Comparison of ENCODE assay signal across 23 cellular contexts in genomic region chr2:128276878-128277675, GRCh38. TPM values are rescaled to one million over a fixed set of nuclear protein-coding genes. Genes with fewer than 3 reads are reported as not detected.
A peak's percentile ranks its signal among the peaks of the same experiment; 100 is the strongest.
DNase-seq lines count a peak whose midpoint lies in the region; ATAC-seq, FAIRE-seq and TF ChIP-seq lines count a peak whose summit lies in the region.
"Had no signal": no experiment of that assay in that cellular context is flagged by ENCODE, and none has a peak within 500 bp of the region (broad histone marks: within the 10 kb centered on the region; RNA-seq: fewer than 3 reads in every experiment).

No MANE protein-coding gene starts in this region.

- FAIRE-seq in astrocyte (lab: Jason Lieb, UNC): no peak

- CTCF ChIA-PET in activated CD4-positive, alpha-beta T cell treated with anti-CD3 and anti-CD28 coated beads for 36 hours (lab: Charles Lee): no interaction called here

- H3K4me3 ChIP-seq in astrocyte (ENCODE audit: insufficient read depth, low read depth, low read length) (no peak overlapping the region), left lung (no peak overlapping the region), MM.1S (ENCODE audit: low read length) (no peak overlapping the region)
- H3K4me3 ChIP-seq: GM23338, ovary had no signal

- no peaks in the 10 kb centered on the region for H3K4me1 ChIP-seq in astrocyte (ENCODE audit: insufficient read depth, low read length)
- peaks cover 7 to 25% of the 10 kb centered on the region in 2 donors for H3K4me1 ChIP-seq in left lung
- no peaks in the 10 kb centered on the region for H3K4me1 ChIP-seq in MM.1S (ENCODE audit: low read length)

- H3K4me1 Mint-ChIP-seq in activated CD4-positive, alpha-beta T cell treated with anti-CD3 and anti-CD28 coated beads for 36 hours: peaks cover 6% of the 10 kb centered on the region
- H3K4me1 Mint-ChIP-seq in astrocyte (ENCODE audit: low read depth, unreplicated experiment): peaks cover 8% of the 10 kb centered on the region

- H4K20me1 ChIP-seq in astrocyte (ENCODE audit: insufficient read depth, low read length) (peaks cover 60% of the 10 kb centered on the region), MM.1S (ENCODE audit: insufficient read depth, low read length) (no peaks in the 10 kb centered on the region)

- H3K9ac ChIP-seq in astrocyte (ENCODE audit: low read length): no peak overlapping the region
- H3K9ac ChIP-seq in MM.1S (ENCODE audit: low read length): no peak overlapping the region

- no peaks in the 10 kb centered on the region for H3K9me3 ChIP-seq in astrocyte (ENCODE audit: insufficient read depth, low read depth, low read length)
- peaks cover 0 to 16% of the 10 kb centered on the region in 2 donors for H3K9me3 ChIP-seq in left lung
- H3K9me3 ChIP-seq in MM.1S (replicated peaks; ENCODE audit: insufficient read depth, low read length): no peaks in the 10 kb centered on the region
- H3K9me3 ChIP-seq: ovary had no signal

- TF ChIP-seq CTCF in astrocyte (IDR thresholded peaks at IDR 0.05; ENCODE audit: insufficient read depth, low read depth, low read length) (no peak), left lung (IDR thresholded peaks at IDR 0.05) (no peak), MM.1S (IDR thresholded peaks at IDR 0.05; ENCODE audit: low read length) (no peak)

- intact Hi-C loops in activated CD4-positive, alpha-beta T cell treated with anti-CD3 and anti-CD28 coated beads for 36 hours (cut with DNase I, micrococcal nuclease): no loop called here
- intact Hi-C loops in left lung (cut with DNase I) (no loop called here), posterior vena cava (cut with DNase I) (no loop called here)

- peak; percentile 1 for DNase-seq in activated CD4-positive, alpha-beta T cell treated with anti-CD3 and anti-CD28 coated beads for 36 hours
- DNase-seq in activated CD4-positive, alpha-beta T cell treated with anti-CD3 and anti-CD28 coated beads for 4 hours: no peak
- peak; percentile 70 for DNase-seq in astrocyte (ENCODE audit: low read depth)
- DNase-seq in left lung: peak; percentile 24 to 54
- peak; percentile 65 for DNase-seq in posterior vena cava (ENCODE audit: low spot score)
- no peak for DNase-seq in MM.1S
- DNase-seq in hippocampal formation (lab: John Stamatoyannopoulos, UW): no peak
- DNase-seq in Ammon's horn (ENCODE audit: low spot score): no peak
- DNase-seq: 8988T; activated CD4-positive, alpha-beta T cell treated with anti-CD3 and anti-CD28 coated beads, Interleukin-2, amount 50 U/mL, for 48 hours; activated T-cell treated with anti-CD3 and anti-CD28 coated beads for 4 hours; EL; NCI-H1417; NCI-H526 treated with DMSO at 0.1 percent for 48 hours; SHP77; stimulated activated CD4-positive, alpha-beta T cell treated with anti-CD3 and anti-CD28 coated beads, Interleukin-2, amount 100 ng/mL, for 48 hours; stimulated activated naive CD8-positive, alpha-beta T cell treated with anti-CD3 and anti-CD28 coated beads, Interleukin-15, amount 100 ng/mL, for 72 hours had no signal

- no peak overlapping the region for H2AFZ ChIP-seq in astrocyte (ENCODE audit: low read depth, low read length)
- no peak overlapping the region for H2AFZ ChIP-seq in MM.1S (ENCODE audit: low read length)
- H2AFZ ChIP-seq: GM23338 had no signal

- H3K27ac ChIP-seq in astrocyte (ENCODE audit: low read depth, low read length) (no peak overlapping the region), left lung (no peak overlapping the region), MM.1S (ENCODE audit: low read length) (no peak overlapping the region)
- H3K27ac ChIP-seq: ovary had no signal

- H3K9me2 ChIP-seq in MM.1S (replicated peaks; ENCODE audit: insufficient read depth, low read length): no peaks in the 10 kb centered on the region

- H3K36me3 ChIP-seq in astrocyte (ENCODE audit: insufficient read depth, low read length): no peaks in the 10 kb centered on the region
- H3K36me3 ChIP-seq in left lung: peaks cover 0 to 16% of the 10 kb centered on the region in 2 donors
- no peaks in the 10 kb centered on the region for H3K36me3 ChIP-seq in MM.1S (replicated peaks; ENCODE audit: insufficient read depth, low read length)
- H3K36me3 ChIP-seq: ovary had no signal

- peaks cover 27% of the 10 kb centered on the region for H3K36me3 Mint-ChIP-seq in activated CD4-positive, alpha-beta T cell treated with anti-CD3 and anti-CD28 coated beads for 36 hours (ENCODE audit: low read depth)
- peaks cover 12% of the 10 kb centered on the region for H3K36me3 Mint-ChIP-seq in astrocyte (ENCODE audit: low read depth, unreplicated experiment)

- peaks cover 7% of the 10 kb centered on the region for H3K9me3 Mint-ChIP-seq in activated CD4-positive, alpha-beta T cell treated with anti-CD3 and anti-CD28 coated beads for 36 hours (ENCODE audit: low read depth)
- H3K9me3 Mint-ChIP-seq in astrocyte (ENCODE audit: unreplicated experiment): peaks cover 6% of the 10 kb centered on the region
- H3K9me3 Mint-ChIP-seq: GM23338, type B pancreatic cell had no signal

- H3K27me3 ChIP-seq in astrocyte (ENCODE audit: insufficient read depth, low read length) (no peaks in the 10 kb centered on the region), left lung (no peaks in the 10 kb centered on the region), MM.1S (replicated peaks; ENCODE audit: insufficient read depth, low read length) (no peaks in the 10 kb centered on the region)
- H3K27me3 ChIP-seq: ovary had no signal

- no peak overlapping the region for H3K4me3 Mint-ChIP-seq in activated CD4-positive, alpha-beta T cell treated with anti-CD3 and anti-CD28 coated beads for 36 hours
- H3K4me3 Mint-ChIP-seq in astrocyte (ENCODE audit: unreplicated experiment): no peak overlapping the region
- H3K4me3 Mint-ChIP-seq: GM23338; stimulated activated naive CD8-positive, alpha-beta T cell treated with anti-CD3 and anti-CD28 coated beads, Interleukin-15, amount 100 ng/mL, for 72 hours; T-cell; type B pancreatic cell had no signal

- H3K79me2 ChIP-seq in astrocyte (ENCODE audit: insufficient read depth, low read length): peaks cover under 1% of the 10 kb centered on the region
- peaks cover 48% of the 10 kb centered on the region for H3K79me2 ChIP-seq in MM.1S (ENCODE audit: low read length)

- no peak overlapping the region for H3K27ac Mint-ChIP-seq in activated CD4-positive, alpha-beta T cell treated with anti-CD3 and anti-CD28 coated beads for 36 hours
- no peak overlapping the region for H3K27ac Mint-ChIP-seq in astrocyte (ENCODE audit: unreplicated experiment)
- H3K27ac Mint-ChIP-seq: activated naive CD4-positive, alpha-beta T cell treated with anti-CD3 and anti-CD28 coated beads, Interleukin-2, amount 50 U/mL, for 72 hours; GM23338; T-cell had no signal

- ATAC-seq in activated CD4-positive, alpha-beta T cell treated with anti-CD3 and anti-CD28 coated beads for 36 hours: no peak
- ATAC-seq in left lung: no peak
- ATAC-seq: activated naive CD4-positive, alpha-beta T cell treated with anti-CD3 and anti-CD28 coated beads, Interleukin-2, amount 50 U/mL, for 72 hours; esophagus mucosa; GM23338; stimulated activated naive CD8-positive, alpha-beta T cell treated with anti-CD3 and anti-CD28 coated beads, Interleukin-15, amount 100 ng/mL, for 72 hours; T-cell had no signal

- no peaks in the 10 kb centered on the region for H3F3A ChIP-seq in MM.1S (ENCODE audit: insufficient read depth, low read length)

- POLR2A ChIA-PET in activated CD4-positive, alpha-beta T cell treated with anti-CD3 and anti-CD28 coated beads for 36 hours (lab: Charles Lee): no interaction called here

- H3K27me3 Mint-ChIP-seq in activated CD4-positive, alpha-beta T cell treated with anti-CD3 and anti-CD28 coated beads for 36 hours: no peaks in the 10 kb centered on the region
- H3K27me3 Mint-ChIP-seq in astrocyte (ENCODE audit: low read depth, unreplicated experiment): no peaks in the 10 kb centered on the region
- H3K27me3 Mint-ChIP-seq: stimulated activated naive CD8-positive, alpha-beta T cell treated with anti-CD3 and anti-CD28 coated beads, Interleukin-15, amount 100 ng/mL, for 72 hours; T-cell; type B pancreatic cell had no signal

- H3K4me2 ChIP-seq in astrocyte (ENCODE audit: low read length): no peak overlapping the region
- H3K4me2 ChIP-seq in MM.1S (ENCODE audit: low read depth, low read length): no peak overlapping the region
- H3K4me2 ChIP-seq: GM23338 had no signal

RNA-seq across cellular contexts. Expression of gene HS6ST1, which starts 41.6 kb away (rescaled TPM):
- 10 to 100 TPM; 12.8 to 13.8 TPM for total RNA-seq in activated CD4-positive, alpha-beta T cell treated with anti-CD3 and anti-CD28 coated beads for 36 hours
- total RNA-seq in astrocyte (20.5 and 20.9 TPM in 2 replicates), left lung (10 to 100 TPM; 30.8 to 38.0 TPM), posterior vena cava (10 to 100 TPM; 16.9 to 22.4 TPM)

Comparison
In these comparisons a context has a peak if more than half of its experiments do, and no peak if none do; other contexts are left out.
1. DNase-seq: peak in activated CD4-positive, alpha-beta T cell treated with anti-CD3 and anti-CD28 coated beads for 36 hours (single experiment), astrocyte (single experiment), left lung (2 of 2) and posterior vena cava (single experiment); none in activated CD4-positive, alpha-beta T cell treated with anti-CD3 and anti-CD28 coated beads for 4 hours (0 of 2), MM.1S (single experiment), hippocampal formation (0 of 2) and Ammon's horn (single experiment).